15 cellular contexts compared by ENCODE assay signal in the genomic region with DNA sequence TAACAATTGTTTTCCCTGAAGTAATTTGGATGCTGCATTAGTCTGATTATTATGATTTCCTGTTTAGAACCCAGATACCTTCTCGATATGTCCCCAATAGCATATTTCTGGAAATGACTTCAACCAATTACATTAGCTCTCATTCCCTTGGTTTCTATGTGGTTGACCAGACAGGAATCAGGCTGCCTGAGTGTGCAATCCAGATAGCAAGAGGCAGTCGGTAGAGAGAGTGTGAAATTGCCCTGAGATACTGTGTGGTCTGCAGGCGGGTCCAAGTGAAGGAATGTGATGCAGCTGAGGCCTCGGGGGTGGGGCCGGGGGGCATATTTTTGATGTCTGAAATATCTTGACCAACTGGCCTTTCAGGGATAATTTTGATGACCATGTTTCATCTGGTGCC.
DNase-seq lines count a peak whose midpoint lies in the region; ATAC-seq, FAIRE-seq and TF ChIP-seq lines count a peak whose summit lies in the region.
"Had no signal": no experiment of that assay in that cellular context is flagged by ENCODE, and none has a peak within 500 bp of the region (broad histone marks: within the 10 kb centered on the region; RNA-seq: fewer than 3 reads in every experiment).

No MANE protein-coding gene starts in this region.

- H3K9me3 Mint-ChIP-seq in chondrocyte (ENCODE audit: low read depth), result no peaks in the 10 kb centered on the region
- H3K9me3 Mint-ChIP-seq: activated T-cell treated with anti-CD3 and anti-CD28 coated beads, Interleukin-2, amount 50 U/mL, for 24 hours had no signal

- peak overlapping the region; percentile 60 for H3K27ac Mint-ChIP-seq in chondrocyte (ENCODE audit: unreplicated experiment)
- H3K27ac Mint-ChIP-seq: activated T-cell treated with anti-CD3 and anti-CD28 coated beads, Interleukin-2, amount 50 U/mL, for 24 hours had no signal

- H3K9me3 ChIP-seq in osteoblast (ENCODE audit: low read depth, low read length), result no peaks in the 10 kb centered on the region
- H3K9me3 ChIP-seq: BE2C, MG63 had no signal

- DNase-seq in ELF-1 (ENCODE audit: low read depth, low spot score), result peak; percentile 23
- DNase-seq in RCC 7860 (ENCODE audit: low spot score), result peak; percentile 29
- DNase-seq in chondrocyte (ENCODE audit: low spot score), result no peak
- DNase-seq in osteoblast (ENCODE audit: insufficient read length, low spot score, missing footprints), result peak; percentile 54
- no peak for DNase-seq in activated gamma-delta T cell (lab: John Stamatoyannopoulos, UW)
- no peak for DNase-seq in NCI-H187 treated with DMSO at 0.1 percent for 48 hours (lab: John Stamatoyannopoulos, UW)
- DNase-seq in NCI-H748 treated with DMSO at 0.1 percent for 48 hours (lab: John Stamatoyannopoulos, UW), result no peak
- DNase-seq: activated CD4-positive, alpha-beta T cell treated with anti-CD3 and anti-CD28 coated beads for 4 hours; activated T-cell treated with anti-CD3 and anti-CD28 coated beads, Interleukin-2, amount 50 U/mL, for 24 hours; BE2C; dorsolateral prefrontal cortex; stimulated activated CD4-positive, alpha-beta T cell treated with anti-CD3 and anti-CD28 coated beads, Interleukin-2, amount 100 ng/mL, for 48 hours had no signal

- TF ChIP-seq CTCF in chondrocyte (IDR thresholded peaks at IDR 0.05), result no peak
- no peak for TF ChIP-seq CTCF in osteoblast (IDR thresholded peaks at IDR 0.05; ENCODE audit: extremely low read depth, low read depth, low read length)

- no peak for ATAC-seq in HG03342 (IDR thresholded peaks at IDR 0.05; ENCODE audit: unreplicated experiment)

- no peak overlapping the region for H3K4me3 ChIP-seq in osteoblast (ENCODE audit: insufficient read depth, low read length)
- H3K4me3 ChIP-seq: dorsolateral prefrontal cortex, MG63 had no signal

- H3K36me3 Mint-ChIP-seq in chondrocyte (ENCODE audit: low read depth), result no peaks in the 10 kb centered on the region

- no peaks in the 10 kb centered on the region for H3K36me3 ChIP-seq in osteoblast (ENCODE audit: insufficient read depth, low read length)
- H3K36me3 ChIP-seq: BE2C, MG63 had no signal

- FAIRE-seq in RCC 7860 (lab: Jason Lieb, UNC), result no peak
- FAIRE-seq: H1 had no signal

- peak overlapping the region; percentile 96 for H3K27ac ChIP-seq in osteoblast (ENCODE audit: low read depth, low read length)
- H3K27ac ChIP-seq: dorsolateral prefrontal cortex had no signal

- no peaks in the 10 kb centered on the region for H3K79me2 ChIP-seq in osteoblast (ENCODE audit: insufficient read depth, low read length)

- H4K20me1 ChIP-seq in osteoblast (ENCODE audit: insufficient read depth, low read length), result no peaks in the 10 kb centered on the region

- H3K4me1 ChIP-seq in osteoblast (ENCODE audit: insufficient read depth, low read length), result peaks cover 40% of the 10 kb centered on the region
- H3K4me1 ChIP-seq: BE2C had no signal

- H3K27me3 ChIP-seq in osteoblast (ENCODE audit: insufficient read depth, low read length), result no peaks in the 10 kb centered on the region
- H3K27me3 ChIP-seq: BE2C, dorsolateral prefrontal cortex, MG63 had no signal

- peak overlapping the region; percentile 47 for H3K4me2 ChIP-seq in osteoblast (ENCODE audit: insufficient read depth, low read length)

- H3K4me1 Mint-ChIP-seq in chondrocyte (ENCODE audit: low read depth), result peaks cover 35% of the 10 kb centered on the region

- H3K4me3 Mint-ChIP-seq in chondrocyte (ENCODE audit: unreplicated experiment), result no peak overlapping the region
- H3K4me3 Mint-ChIP-seq: activated T-cell treated with anti-CD3 and anti-CD28 coated beads, Interleukin-2, amount 50 U/mL, for 24 hours had no signal

- peak overlapping the region; percentile 19 for H2AFZ ChIP-seq in osteoblast (ENCODE audit: low read length)

- no peaks in the 10 kb centered on the region for H3K27me3 Mint-ChIP-seq in chondrocyte (ENCODE audit: low read depth)
- H3K27me3 Mint-ChIP-seq: activated T-cell treated with anti-CD3 and anti-CD28 coated beads, Interleukin-2, amount 50 U/mL, for 24 hours had no signal

Comparison
In these comparisons a context has a peak if more than half of its experiments do, and no peak if none do; other contexts are left out.
1. DNase-seq: peak in ELF-1 (single experiment), RCC 7860 (single experiment) and osteoblast (single experiment); none in chondrocyte (single experiment), activated gamma-delta T cell (single experiment), NCI-H187 treated with DMSO at 0.1 percent for 48 hours (single experiment) and NCI-H748 treated with DMSO at 0.1 percent for 48 hours (single experiment).